Comparison of ENCODE assay signal across 18 cellular contexts in genomic region chr5:127994087-127994660, GRCh38.
DNase-seq lines count a peak whose midpoint lies in the region; ATAC-seq, FAIRE-seq and TF ChIP-seq lines count a peak whose summit lies in the region.
"Had no signal": no experiment of that assay in that cellular context is flagged by ENCODE, and none has a peak within 500 bp of the region (broad histone marks: within the 10 kb centered on the region; RNA-seq: fewer than 3 reads in every experiment).

No MANE protein-coding gene starts in this region.

- H3K27me3 Mint-ChIP-seq in HFFc6 (ENCODE audit: insufficient read depth), result no peaks in the 10 kb centered on the region

- dilution Hi-C loops in keratinocyte (cut with MboI; ENCODE audit: extremely low pct_ligation_motif_present, low sequenced_read_pairs), result no loop called here

- no peak overlapping the region for H3K4me3 ChIP-seq in A549
- H3K4me3 ChIP-seq in bronchial epithelial cell (ENCODE audit: low read depth, low read length), result no peak overlapping the region
- H3K4me3 ChIP-seq in keratinocyte (ENCODE audit: control insufficient read depth in 2 of 3, extremely low read depth in 1 of 3, insufficient read depth in 2 of 3, low read depth in 1 of 3, low read length in 3 of 3), result no peak overlapping the region
- H3K4me3 ChIP-seq: HAP-1 had no signal

- no peak for TF ChIP-seq POLR2A in A549 (IDR thresholded peaks at IDR 0.05; ENCODE audit: low read length)
- TF ChIP-seq POLR2A in GM12891 (IDR thresholded peaks at IDR 0.05; ENCODE audit: low read depth, low read length), result no peak

- no peaks in the 10 kb centered on the region for H3K27me3 ChIP-seq in bronchial epithelial cell (ENCODE audit: control insufficient read depth, insufficient read depth, low read length)
- H3K27me3 ChIP-seq in keratinocyte (ENCODE audit: control insufficient read depth, extremely low read depth, insufficient read depth, low read length), result no peaks in the 10 kb centered on the region

- WGBS in A549 (ENCODE audit: missing lambda C conversion rate), result 70% methylated on average over 3 of the region's 3 CpGs

- no peak for ATAC-seq in A549
- ATAC-seq in HG03521 (IDR thresholded peaks at IDR 0.05; ENCODE audit: unreplicated experiment), result no peak
- ATAC-seq: CD8-positive, alpha-beta T cell had no signal

- POLR2A ChIA-PET in A549 (lab: Yijun Ruan, JAX), result no interaction called here

- H4K20me1 ChIP-seq in keratinocyte (ENCODE audit: control insufficient read depth, extremely low read depth, insufficient read depth, low read length), result no peaks in the 10 kb centered on the region

- H3K36me3 Mint-ChIP-seq in HFFc6 (ENCODE audit: low read depth), result peaks cover 8% of the 10 kb centered on the region; the same call in 1 of the 2 replicates
- H3K36me3 Mint-ChIP-seq: CD14-positive monocyte had no signal

- H3K4me1 ChIP-seq in A549 (peaks cover 12% of the 10 kb centered on the region), keratinocyte (ENCODE audit: control insufficient read depth, extremely low read depth, insufficient read depth, low read length) (peaks cover 2% of the 10 kb centered on the region)
- H3K4me1 ChIP-seq: HAP-1 had no signal

- no peaks in the 10 kb centered on the region for H3K9me3 Mint-ChIP-seq in HFFc6

- no peak for TF ChIP-seq EP300 in A549 (IDR thresholded peaks at IDR 0.05)

- H3K79me2 ChIP-seq in keratinocyte (ENCODE audit: control insufficient read depth, insufficient read depth, low read length), result no peaks in the 10 kb centered on the region

- H3K4me2 ChIP-seq in A549 (no peak overlapping the region), keratinocyte (ENCODE audit: control insufficient read depth, extremely low read depth, insufficient read depth, low read depth, low read length) (no peak overlapping the region)

- no peak overlapping the region for H2AFZ ChIP-seq in keratinocyte (ENCODE audit: control insufficient read depth, low read length)

- H3K9ac ChIP-seq in keratinocyte (ENCODE audit: control insufficient read depth, extremely low read depth, insufficient read depth, low read length), result no peak overlapping the region

- no peaks in the 10 kb centered on the region for H3K9me1 ChIP-seq in keratinocyte (ENCODE audit: control insufficient read depth, extremely low read depth, insufficient read depth, low read length)

- TF ChIP-seq CTCF in A549 (IDR thresholded peaks at IDR 0.05) (no peak), bronchial epithelial cell (IDR thresholded peaks at IDR 0.05; ENCODE audit: insufficient read depth, low read length, severe bottlenecking) (no peak), keratinocyte (optimal IDR thresholded peaks at IDR 0.05 in 1 of 3, IDR thresholded peaks at IDR 0.05 in 1 of 3, conservative IDR thresholded peaks at IDR 0.05 in 1 of 3; ENCODE audit: extremely low read depth in 1 of 3, insufficient read depth in 2 of 3, low read length in 3 of 3) (no peak), HFFc6 (IDR thresholded peaks at IDR 0.05) (no peak)

- no peaks in the 10 kb centered on the region; the same call in 1 of the 2 replicates for H3K4me1 Mint-ChIP-seq in HFFc6 (ENCODE audit: low read depth)
- H3K4me1 Mint-ChIP-seq: CD14-positive monocyte had no signal

- CTCF ChIA-PET in A549 (lab: Yijun Ruan, JAX), result no interaction called here

- H3K36me3 ChIP-seq in bronchial epithelial cell (ENCODE audit: control insufficient read depth, insufficient read depth, low read length), result no peaks in the 10 kb centered on the region
- H3K36me3 ChIP-seq in keratinocyte (ENCODE audit: control insufficient read depth in 2 of 2, extremely low read depth in 1 of 2, insufficient read depth in 2 of 2, low read length in 2 of 2), result no peaks in the 10 kb centered on the region
- H3K36me3 ChIP-seq: HAP-1 had no signal

- H3K27ac ChIP-seq in A549 (no peak overlapping the region), keratinocyte (ENCODE audit: control insufficient read depth, insufficient read depth, low read length) (no peak overlapping the region)
- H3K27ac ChIP-seq: HL-60 had no signal

- H3K27ac Mint-ChIP-seq in HFFc6, result no peak overlapping the region
- H3K27ac Mint-ChIP-seq: CD14-positive monocyte; CD8-positive, alpha-beta T cell had no signal

- no peak overlapping the region for H3K4me3 Mint-ChIP-seq in HFFc6
- H3K4me3 Mint-ChIP-seq: CD14-positive monocyte; CD8-positive, alpha-beta T cell had no signal

- DNase-seq in A549 (ENCODE audit: low read depth in 1 of 2, low spot score in 1 of 2), result no peak
- DNase-seq in GM12891 (ENCODE audit: insufficient read length, low spot score), result no peak
- peak; percentile 60 for DNase-seq in bronchial epithelial cell (ENCODE audit: low read depth)
- no peak for DNase-seq in keratinocyte (ENCODE audit: low read depth, low spot score)
- DNase-seq in HFFc6, result no peak
- DNase-seq in kidney glomerular epithelial cell (lab: John Stamatoyannopoulos, UW), result no peak
- DNase-seq: CD8-positive, alpha-beta T cell; COR-L47; DMS79; KG1 had no signal

- no peak for TF ChIP-seq RAD21 in A549 (conservative IDR thresholded peaks at IDR 0.05 in 1 of 2, IDR thresholded peaks at IDR 0.05 in 1 of 2)

- H3K9me3 ChIP-seq in A549, result no peaks in the 10 kb centered on the region
- no peaks in the 10 kb centered on the region for H3K9me3 ChIP-seq in keratinocyte (ENCODE audit: control insufficient read depth, low read depth, low read length)
- H3K9me3 ChIP-seq: HAP-1 had no signal

- FAIRE-seq in A549 (lab: Jason Lieb, UNC) (peak; percentile 13), GM12891 (lab: Jason Lieb, UNC) (peak; percentile 35), bronchial epithelial cell (lab: Jason Lieb, UNC) (no peak), keratinocyte (lab: Jason Lieb, UNC) (peak; percentile 17)
- FAIRE-seq: A204.1, G401.6, GM12892, H1 had no signal

TF ChIP-seq in A549, 52 proteins besides CTCF, POLR2A, EP300 and RAD21:
- no peak for TF ChIP-seq FOXS1 (CRISPR knock-in tag; IDR thresholded peaks at IDR 0.05)
TF ChIP-seq in A549: peak in this region for 0.

TF ChIP-seq in GM12891, 5 proteins besides CTCF, POLR2A, EP300 and RAD21:
- TF ChIP-seq POLR2AphosphoS5 (IDR thresholded peaks at IDR 0.05; ENCODE audit: low read depth, low read length), result no peak
- no peak for TF ChIP-seq TAF1 (IDR thresholded peaks at IDR 0.05; ENCODE audit: low read depth, low read length)
- no peak for TF ChIP-seq PAX5 (IDR thresholded peaks at IDR 0.05; ENCODE audit: insufficient read depth, low read length, severe bottlenecking)
- TF ChIP-seq POU2F2 (IDR thresholded peaks at IDR 0.05; ENCODE audit: low read depth, low read length), result no peak
- TF ChIP-seq SPI1 (IDR thresholded peaks at IDR 0.05; ENCODE audit: low read depth, low read length), result no peak
